ENCODE assay signal across 11 cellular contexts in the genomic region with DNA sequence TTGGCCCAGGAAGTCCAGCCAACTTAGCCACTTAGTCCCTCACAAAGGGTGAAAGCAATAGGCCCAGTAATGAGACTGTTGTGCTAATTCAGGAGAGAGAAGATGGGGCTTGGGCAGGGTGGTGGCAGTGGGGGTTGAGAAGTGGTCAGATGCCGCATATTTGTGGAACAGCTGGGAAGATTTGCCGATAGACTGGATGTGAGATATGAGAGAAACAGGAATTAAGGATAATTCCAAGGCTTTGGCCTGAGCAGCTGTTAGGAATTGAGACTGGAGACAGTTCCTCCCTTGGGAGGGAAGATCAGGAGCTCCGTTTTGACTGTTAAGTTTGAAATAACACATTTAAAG.
DNase-seq lines count a peak whose midpoint lies in the region; ATAC-seq and TF ChIP-seq lines count a peak whose summit lies in the region.
"Had no signal": no experiment of that assay in that cellular context is flagged by ENCODE, and none has a peak within 500 bp of the region (broad histone marks: within the 10 kb centered on the region; RNA-seq: fewer than 3 reads in every experiment).

No MANE protein-coding gene starts in this region.

- no peak overlapping the region for H3K27ac Mint-ChIP-seq in CD4-positive, CD25-positive, alpha-beta regulatory T cell

- peak overlapping the region; percentile 80 for H3K27ac ChIP-seq in CD4-positive, CD25-positive, alpha-beta regulatory T cell (ENCODE audit: insufficient read depth, low read length, poor library complexity, severe bottlenecking)
- no peak overlapping the region for H3K27ac ChIP-seq in OCI-LY1 (ENCODE audit: low read depth, low read length, poor library complexity, severe bottlenecking)

- H3K9me2 ChIP-seq in OCI-LY1 (ENCODE audit: low read depth, low read length), result no peaks in the 10 kb centered on the region

- H3K4me2 ChIP-seq in OCI-LY1 (ENCODE audit: low read length), result peak overlapping the region; percentile 82

- no peak for ATAC-seq in CD4-positive, CD25-positive, alpha-beta regulatory T cell (ENCODE audit: low read depth in 2 of 2)

- peak overlapping the region; percentile 83 for H3K4me3 ChIP-seq in CD4-positive, CD25-positive, alpha-beta regulatory T cell (ENCODE audit: low read depth, low read length)
- H3K4me3 ChIP-seq in OCI-LY1 (ENCODE audit: low read depth, low read length, poor library complexity, severe bottlenecking), result peak overlapping the region; percentile 53

- H3K27me3 Mint-ChIP-seq in CD4-positive, CD25-positive, alpha-beta regulatory T cell, result peaks cover 9% of the 10 kb centered on the region

- H3K9me3 Mint-ChIP-seq in CD4-positive, CD25-positive, alpha-beta regulatory T cell, result peaks cover 0 to 8% (median 0%) of the 10 kb centered on the region in 7 donors

- no peaks in the 10 kb centered on the region for H4K20me1 ChIP-seq in OCI-LY1 (ENCODE audit: insufficient read depth, low read length)

- H3K9me3 ChIP-seq in CD4-positive, CD25-positive, alpha-beta regulatory T cell (ENCODE audit: control insufficient read depth in 2 of 2, low read length in 2 of 2), result no peaks in the 10 kb centered on the region
- H3K9me3 ChIP-seq in OCI-LY1 (ENCODE audit: low read length), result no peaks in the 10 kb centered on the region
- H3K9me3 ChIP-seq: BE2C had no signal

- H3F3A ChIP-seq in OCI-LY1 (ENCODE audit: insufficient read depth, low read length), result no peaks in the 10 kb centered on the region

- H3K36me3 Mint-ChIP-seq in CD4-positive, CD25-positive, alpha-beta regulatory T cell, result no peaks in the 10 kb centered on the region

- no peaks in the 10 kb centered on the region for H3K27me3 ChIP-seq in CD4-positive, CD25-positive, alpha-beta regulatory T cell (ENCODE audit: control insufficient read depth, insufficient read depth, low read length)
- no peaks in the 10 kb centered on the region for H3K27me3 ChIP-seq in OCI-LY1 (ENCODE audit: insufficient read depth, low read length)
- H3K27me3 ChIP-seq: BE2C had no signal

- TF ChIP-seq CTCF in OCI-LY1 (IDR thresholded peaks at IDR 0.05; ENCODE audit: low read length), result no peak

- no peaks in the 10 kb centered on the region for H3K79me2 ChIP-seq in OCI-LY1 (ENCODE audit: insufficient read depth, low read length)

- no peak for DNase-seq in CD4-positive, CD25-positive, alpha-beta regulatory T cell
- DNase-seq in GM19240 (ENCODE audit: insufficient read length, low spot score) (peak; percentile 15), myocyte (ENCODE audit: low read depth) (peak; percentile 50), NCI-H2227 (lab: John Stamatoyannopoulos, UW; ENCODE audit: unreplicated experiment) (no peak), DMS153 (lab: John Stamatoyannopoulos, UW) (no peak), NCI-H1436 treated with DMSO at 0.1 percent for 48 hours (lab: John Stamatoyannopoulos, UW) (no peak)
- no peak for DNase-seq in activated T-cell treated with anti-CD3 and anti-CD28 coated beads, Interleukin-2, amount 50 U/mL, for 1 hour
- DNase-seq: SW 1271 had no signal

- H3K4me1 Mint-ChIP-seq in CD4-positive, CD25-positive, alpha-beta regulatory T cell, result peaks cover 0 to 19% (median 9%) of the 10 kb centered on the region in 4 donors

- H2AFZ ChIP-seq in OCI-LY1 (ENCODE audit: low read length), result peak overlapping the region; percentile 39

- H3K36me3 ChIP-seq in CD4-positive, CD25-positive, alpha-beta regulatory T cell (ENCODE audit: control insufficient read depth, insufficient read depth, low read length), result no peaks in the 10 kb centered on the region
- H3K36me3 ChIP-seq in OCI-LY1 (ENCODE audit: insufficient read depth, low read length), result no peaks in the 10 kb centered on the region; the same call in 1 of the 2 replicates
- H3K36me3 ChIP-seq: BE2C had no signal

- H3K4me3 Mint-ChIP-seq in CD4-positive, CD25-positive, alpha-beta regulatory T cell, result no peak overlapping the region
- H3K4me3 Mint-ChIP-seq: neural crest cell had no signal

- H3K4me1 ChIP-seq in CD4-positive, CD25-positive, alpha-beta regulatory T cell (ENCODE audit: control insufficient read depth, insufficient read depth, low read length, poor library complexity, severe bottlenecking), result peaks cover 21% of the 10 kb centered on the region
- peaks cover 15% of the 10 kb centered on the region for H3K4me1 ChIP-seq in OCI-LY1 (ENCODE audit: insufficient read depth, low read length, severe bottlenecking)
- H3K4me1 ChIP-seq: BE2C had no signal

- H3K9ac ChIP-seq in OCI-LY1 (ENCODE audit: low read length), result peak overlapping the region; percentile 60; the same call in 1 of the 2 replicates

Comparison
In these comparisons a context has a peak if more than half of its experiments do, and no peak if none do; other contexts are left out.
1. DNase-seq: peak in GM19240 (single experiment) and myocyte (single experiment); none in CD4-positive, CD25-positive, alpha-beta regulatory T cell (0 of 3), NCI-H2227 (single experiment), DMS153 (single experiment), activated T-cell treated with anti-CD3 and anti-CD28 coated beads, Interleukin-2, amount 50 U/mL, for 1 hour (single experiment) and NCI-H1436 treated with DMSO at 0.1 percent for 48 hours (single experiment).